8 cellular contexts compared by ENCODE assay signal in genomic region chr11:833114-833791, GRCh38. TPM values are rescaled to one million over a fixed set of nuclear protein-coding genes. Genes with fewer than 3 reads are reported as not detected.
DNase-seq lines count a peak whose midpoint lies in the region; ATAC-seq, FAIRE-seq and TF ChIP-seq lines count a peak whose summit lies in the region.

No MANE protein-coding gene starts in this region.

- no peak; a peak in 1 of 4 replicates for TF ChIP-seq POLR2A in HepG2 (IDR thresholded peaks at IDR 0.05; ENCODE audit: insufficient read depth in 1 of 2, low read depth in 2 of 2, low read length in 2 of 2)
- TF ChIP-seq POLR2A in testis (IDR thresholded peaks at IDR 0.05), result no peak

- H3K9ac ChIP-seq in HepG2 (ENCODE audit: insufficient read depth, low read depth, low read length), result peak overlapping the region; percentile 85

- H3K4me1 ChIP-seq in HepG2 (ENCODE audit: insufficient read depth, low read length) (peaks cover 75% of the 10 kb centered on the region), testis (peaks cover 47% of the 10 kb centered on the region)

- TF ChIP-seq RAD21 in HepG2 (CRISPR knock-in tag; IDR thresholded peaks at IDR 0.05), result peak; percentile 41; the same call in 1 of the 2 replicates

- no peaks in the 10 kb centered on the region for H3K36me3 Mint-ChIP-seq in central memory CD8-positive, alpha-beta T cell (ENCODE audit: insufficient read depth)

- POLR2A ChIA-PET in RWPE1 (lab: Yijun Ruan, JAX; ENCODE audit: low non-redundant PET), result interaction anchor here (1.0 to 1.1 kb wide), 2 partner anchors 10 to 14 kb away, joined by 4 to 5 read pairs; no protein-coding TSS in a partner anchor
- POLR2A ChIA-PET in HepG2 (lab: Yijun Ruan, JAX), result interaction anchor here (0.6 to 16.1 kb wide), 4 partner anchors 8 to 27 kb away, joined by 5 to 264 read pairs (median 74); partner anchors contain the start of genes PNPLA2, POLR2L, RPLP2 and TSPAN4

- CTCF ChIA-PET in RWPE1 (lab: Yijun Ruan, JAX) (no interaction called here), HepG2 (lab: Yijun Ruan, JAX; ENCODE audit: low intra/inter-chr PET ratio, low total read pairs) (no interaction called here)

- H3K27me3 Mint-ChIP-seq in central memory CD8-positive, alpha-beta T cell, result peaks cover 21% of the 10 kb centered on the region

- ATAC-seq in GM19395 (IDR thresholded peaks at IDR 0.05; ENCODE audit: unreplicated experiment), result peak; percentile 21
- ATAC-seq in central memory CD8-positive, alpha-beta T cell (replicated peaks; ENCODE audit: extremely low read depth, poor library complexity, severe bottlenecking), result peak; percentile 41
- peak; percentile 7 for ATAC-seq in HepG2

- TF ChIP-seq EP300 in HepG2 (IDR thresholded peaks at IDR 0.05; ENCODE audit: low read depth in 2 of 2, low read length in 2 of 2) (no peak), HepG2 (CRISPR knock-in tag; IDR thresholded peaks at IDR 0.05; ENCODE audit: borderline replicate concordance) (no peak)

- H3K27ac ChIP-seq in RWPE1 (peak overlapping the region; percentile 99), HepG2 (ENCODE audit: extremely low read length, insufficient read depth, low read length) (peak overlapping the region; percentile 61), testis (peak overlapping the region; percentile 55 to 81)

- WGBS in HepG2 (ENCODE audit: low lambda C conversion rate), result no CpG with 5 or more reads among the region's 55 CpGs
- 0% methylated on average over 44 of the region's 55 CpGs; no CpG with 5 or more reads in 1 of the 2 donors for WGBS in testis, 2 donors

- H3K4me1 Mint-ChIP-seq in central memory CD8-positive, alpha-beta T cell, result peaks cover 8% of the 10 kb centered on the region

- no peak overlapping the region for H2AFZ ChIP-seq in HepG2 (ENCODE audit: low read length)

- peaks cover 11% of the 10 kb centered on the region for H3K79me2 ChIP-seq in HepG2 (ENCODE audit: insufficient read depth, low read length)

- no peaks in the 10 kb centered on the region for H3K27me3 ChIP-seq in HepG2 (ENCODE audit: control insufficient read depth in 1 of 2, insufficient read depth in 2 of 2, low read length in 2 of 2)
- no peaks in the 10 kb centered on the region for H3K27me3 ChIP-seq in testis

- peak overlapping the region; percentile 67 for H3K4me3 Mint-ChIP-seq in central memory CD8-positive, alpha-beta T cell

- DNase-seq in AG09309 (ENCODE audit: low read depth) (no peak), RWPE1 (ENCODE audit: low spot score) (no peak), HepG2 (ENCODE audit: low spot score) (no peak), testis (no peak), germinal center (ENCODE audit: low spot score) (no peak), putamen (ENCODE audit: low spot score) (no peak)
- no peak for DNase-seq in central memory CD8-positive, alpha-beta T cell (ENCODE audit: low spot score in 2 of 2)

- H4K20me1 ChIP-seq in HepG2 (ENCODE audit: insufficient read depth, low read length), result peaks cover 9% of the 10 kb centered on the region; the same call in 1 of the 2 replicates

- no peaks in the 10 kb centered on the region for H3K9me3 Mint-ChIP-seq in central memory CD8-positive, alpha-beta T cell

- peak overlapping the region; percentile 81 for H3K4me2 ChIP-seq in HepG2 (ENCODE audit: low read depth, low read length)

- H3K9me3 ChIP-seq in HepG2 (ENCODE audit: low read length) (no peaks in the 10 kb centered on the region), testis (no peaks in the 10 kb centered on the region)

- intact Hi-C loops in HepG2 (cut with micrococcal nuclease; ENCODE audit: unreplicated experiment) (no loop called here), testis (cut with DNase I; ENCODE audit: low total_unique reads) (no loop called here)

- BruUV-seq in HepG2 (replicated peaks; lab: Mats Ljungman, UMichigan), result no TSS peak

- in situ Hi-C loops in HepG2 (cut with HindIII; ENCODE audit: extremely low pct_ligation_motif_present, low pct_unique_long_range_greater_than_20kb), result no loop called here

- no peak overlapping the region for H3K27ac Mint-ChIP-seq in central memory CD8-positive, alpha-beta T cell (ENCODE audit: low read depth)

- FAIRE-seq in HepG2 (lab: Jason Lieb, UNC), result no peak

- H3K36me3 ChIP-seq in HepG2 (replicated peaks in 1 of 2; ENCODE audit: control insufficient read depth in 1 of 2, insufficient read depth in 2 of 2, low read length in 2 of 2), result peaks cover 4 to 14% of the 10 kb centered on the region in 2 experiments; a peak in 3 of 5 replicates
- H3K36me3 ChIP-seq in testis (ENCODE audit: low read depth, missing control alignments), result no peaks in the 10 kb centered on the region

- H3K4me3 ChIP-seq in AG09309 (ENCODE audit: control insufficient read depth, low read depth, low read length) (peak overlapping the region; percentile 63), HepG2 (replicated peaks in 1 of 3; ENCODE audit: insufficient read depth in 1 of 3, low read depth in 2 of 3, low read length in 3 of 3) (peak overlapping the region; percentile 71 to 81 (median 77)), testis (peak overlapping the region; percentile 60 to 76)

- TF ChIP-seq CTCF in AG09309 (IDR thresholded peaks at IDR 0.05; ENCODE audit: control insufficient read depth, insufficient read depth, low read depth, low read length, missing control alignments) (no peak), RWPE1 (conservative IDR thresholded peaks at IDR 0.05; ENCODE audit: low read depth) (no peak), HepG2 (CRISPR knock-in tag; IDR thresholded peaks at IDR 0.05) (no peak), testis (IDR thresholded peaks at IDR 0.05) (no peak)

RNA-seq across cellular contexts. Expression of gene CD151, which starts 0.5 kb away (rescaled TPM):
- total RNA-seq in HepG2 (2016; rRNA removed; fragmentation: Illumina TruSeq; extraction: Trizol) (54.0 and 125 TPM in 2 replicates), testis (100 to 1,000 TPM; 108 to 195 TPM)
- total RNA-seq in HepG2 (2016; cell fraction: cytosol; rRNA removed; fragmentation: Illumina TruSeq; extraction: Trizol; ENCODE audit: low read depth), result 31.5 and 37.4 TPM in 2 replicates
- total RNA-seq in HepG2 (2016; cell fraction: insoluble cytoplasmic fraction; rRNA removed; fragmentation: Illumina TruSeq; extraction: Trizol), result 60.0 and 126 TPM in 2 replicates
- total RNA-seq in HepG2 (2016; cell fraction: membrane; rRNA removed; fragmentation: Illumina TruSeq; extraction: Trizol), result 34.7 and 43.1 TPM in 2 replicates
- total RNA-seq in HepG2 (2016; cell fraction: nucleus; rRNA removed; fragmentation: Illumina TruSeq; extraction: Trizol), result 93.4 and 110 TPM in 2 replicates
- polyA plus RNA-seq in HepG2 (2011; rRNA removed) (197 and 287 TPM in 2 replicates), testis (ENCODE audit: insufficient read depth, low read depth, low replicate concordance) (201 TPM)
- polyA plus RNA-seq in HepG2 (2011; cell fraction: cytosol; rRNA removed), result 200 and 252 TPM in 2 replicates
- 375 and 396 TPM in 2 replicates for polyA plus RNA-seq in HepG2 (2011; cell fraction: nucleus; rRNA removed)
- polyA plus RNA-seq in HepG2 (2012), result 93.8 and 141 TPM in 2 replicates
- polyA plus RNA-seq in HepG2 (2016; cell fraction: cytosol; fragmentation: Illumina TruSeq; extraction: Trizol; ENCODE audit: low read depth), result 36.4 and 45.9 TPM in 2 replicates
- 54.8 and 63.7 TPM in 2 replicates for polyA plus RNA-seq in HepG2 (2016; cell fraction: insoluble cytoplasmic fraction; fragmentation: Illumina TruSeq; extraction: Trizol; ENCODE audit: low read depth)
- 41.9 and 45.5 TPM in 2 replicates for polyA plus RNA-seq in HepG2 (2016; cell fraction: membrane; fragmentation: Illumina TruSeq; extraction: Trizol; ENCODE audit: low read depth)
- 208 and 218 TPM in 2 replicates for polyA plus RNA-seq in HepG2 (2016; cell fraction: nucleus; fragmentation: Illumina TruSeq; extraction: Trizol; ENCODE audit: insufficient read depth, low read depth)
- 312 and 492 TPM in 2 replicates for polyA minus RNA-seq in HepG2 (2011; rRNA and poly(A)+ RNA removed; ENCODE audit: low replicate concordance)
- 90.0 and 90.8 TPM in 2 replicates for polyA minus RNA-seq in HepG2 (2011; cell fraction: cytosol; rRNA and poly(A)+ RNA removed)
- polyA minus RNA-seq in HepG2 (2011; cell fraction: nucleus; rRNA and poly(A)+ RNA removed), result 60.9 and 80.8 TPM in 2 replicates

RNA-seq across cellular contexts. Expression of gene CRACR2B, which starts 5.5 kb away (rescaled TPM):
- total RNA-seq in HepG2 (2016; rRNA removed; fragmentation: Illumina TruSeq; extraction: Trizol), result 8.9 and 14.9 TPM in 2 replicates
- 5.5 and 5.9 TPM in 2 replicates for total RNA-seq in HepG2 (2016; cell fraction: cytosol; rRNA removed; fragmentation: Illumina TruSeq; extraction: Trizol; ENCODE audit: low read depth)
- 8.5 and 12.6 TPM in 2 replicates for total RNA-seq in HepG2 (2016; cell fraction: insoluble cytoplasmic fraction; rRNA removed; fragmentation: Illumina TruSeq; extraction: Trizol)
- total RNA-seq in HepG2 (2016; cell fraction: membrane; rRNA removed; fragmentation: Illumina TruSeq; extraction: Trizol), result 6.6 and 10.0 TPM in 2 replicates
- total RNA-seq in HepG2 (2016; cell fraction: nucleus; rRNA removed; fragmentation: Illumina TruSeq; extraction: Trizol), result 10.8 and 16.7 TPM in 2 replicates
- 21.0 and 27.7 TPM in 2 replicates for polyA plus RNA-seq in HepG2 (2011; rRNA removed)
- 9.8 and 16.5 TPM in 2 replicates for polyA plus RNA-seq in HepG2 (2011; cell fraction: cytosol; rRNA removed)
- 278 and 343 TPM in 2 replicates for polyA plus RNA-seq in HepG2 (2011; cell fraction: nucleus; rRNA removed)
- 10.5 and 14.8 TPM in 2 replicates for polyA plus RNA-seq in HepG2 (2012)
- polyA plus RNA-seq in HepG2 (2016; cell fraction: cytosol; fragmentation: Illumina TruSeq; extraction: Trizol; ENCODE audit: low read depth), result 8.3 and 10.9 TPM in 2 replicates
- 14.8 and 17.4 TPM in 2 replicates for polyA plus RNA-seq in HepG2 (2016; cell fraction: insoluble cytoplasmic fraction; fragmentation: Illumina TruSeq; extraction: Trizol; ENCODE audit: low read depth)
- 11.2 and 14.5 TPM in 2 replicates for polyA plus RNA-seq in HepG2 (2016; cell fraction: membrane; fragmentation: Illumina TruSeq; extraction: Trizol; ENCODE audit: low read depth)
- 48.6 and 55.2 TPM in 2 replicates for polyA plus RNA-seq in HepG2 (2016; cell fraction: nucleus; fragmentation: Illumina TruSeq; extraction: Trizol; ENCODE audit: insufficient read depth, low read depth)
- 3.4 and 13.9 TPM in 2 replicates for polyA minus RNA-seq in HepG2 (2011; rRNA and poly(A)+ RNA removed; ENCODE audit: low replicate concordance)
- 7.5 and 8.4 TPM in 2 replicates for polyA minus RNA-seq in HepG2 (2011; cell fraction: cytosol; rRNA and poly(A)+ RNA removed)
- polyA minus RNA-seq in HepG2 (2011; cell fraction: nucleus; rRNA and poly(A)+ RNA removed), result 22.7 and 23.2 TPM in 2 replicates
- total RNA-seq in testis, result 1 to 10 TPM; 6.5 to 7.4 TPM
- 4.9 TPM for polyA plus RNA-seq in testis (ENCODE audit: insufficient read depth, low read depth, low replicate concordance)

RNA-seq across cellular contexts. Expression of gene POLR2L, which starts 9.1 kb away (rescaled TPM):
- total RNA-seq in HepG2 (2016; rRNA removed; fragmentation: Illumina TruSeq; extraction: Trizol), result 114 and 146 TPM in 2 replicates
- total RNA-seq in HepG2 (2016; cell fraction: cytosol; rRNA removed; fragmentation: Illumina TruSeq; extraction: Trizol; ENCODE audit: low read depth), result 37.0 and 48.5 TPM in 2 replicates
- 113 and 136 TPM in 2 replicates for total RNA-seq in HepG2 (2016; cell fraction: insoluble cytoplasmic fraction; rRNA removed; fragmentation: Illumina TruSeq; extraction: Trizol)
- total RNA-seq in HepG2 (2016; cell fraction: membrane; rRNA removed; fragmentation: Illumina TruSeq; extraction: Trizol), result 68.6 and 79.8 TPM in 2 replicates
- 34.9 and 39.5 TPM in 2 replicates for total RNA-seq in HepG2 (2016; cell fraction: nucleus; rRNA removed; fragmentation: Illumina TruSeq; extraction: Trizol)
- polyA plus RNA-seq in HepG2 (2011; rRNA removed), result 104 and 115 TPM in 2 replicates
- polyA plus RNA-seq in HepG2 (2011; cell fraction: cytosol; rRNA removed), result 35.1 and 78.0 TPM in 2 replicates
- polyA plus RNA-seq in HepG2 (2011; cell fraction: nucleus; rRNA removed), result 44.7 and 47.4 TPM in 2 replicates
- polyA plus RNA-seq in HepG2 (2012), result 57.4 and 93.8 TPM in 2 replicates
- polyA plus RNA-seq in HepG2 (2016; cell fraction: cytosol; fragmentation: Illumina TruSeq; extraction: Trizol; ENCODE audit: low read depth), result 58.6 and 89.5 TPM in 2 replicates
- 221 and 225 TPM in 2 replicates for polyA plus RNA-seq in HepG2 (2016; cell fraction: insoluble cytoplasmic fraction; fragmentation: Illumina TruSeq; extraction: Trizol; ENCODE audit: low read depth)
- polyA plus RNA-seq in HepG2 (2016; cell fraction: membrane; fragmentation: Illumina TruSeq; extraction: Trizol; ENCODE audit: low read depth), result 90.2 and 102 TPM in 2 replicates
- polyA plus RNA-seq in HepG2 (2016; cell fraction: nucleus; fragmentation: Illumina TruSeq; extraction: Trizol; ENCODE audit: insufficient read depth, low read depth), result 84.0 and 90.2 TPM in 2 replicates
- 129 and 143 TPM in 2 replicates for polyA minus RNA-seq in HepG2 (2011; rRNA and poly(A)+ RNA removed; ENCODE audit: low replicate concordance)
- polyA minus RNA-seq in HepG2 (2011; cell fraction: cytosol; rRNA and poly(A)+ RNA removed), result 35.6 and 37.0 TPM in 2 replicates
- polyA minus RNA-seq in HepG2 (2011; cell fraction: nucleus; rRNA and poly(A)+ RNA removed), result 27.3 and 33.1 TPM in 2 replicates
- total RNA-seq in testis, result 10 to 100 TPM; 32.9 to 48.4 TPM
- 97.3 TPM for polyA plus RNA-seq in testis (ENCODE audit: insufficient read depth, low read depth, low replicate concordance)

RNA-seq across cellular contexts. Expression of gene TSPAN4, which starts 9.4 kb away (rescaled TPM):
- total RNA-seq in HepG2 (2016; rRNA removed; fragmentation: Illumina TruSeq; extraction: Trizol) (13.2 and 31.7 TPM in 2 replicates), testis (10 to 100 TPM; 49.1 to 87.0 TPM)
- total RNA-seq in HepG2 (2016; cell fraction: cytosol; rRNA removed; fragmentation: Illumina TruSeq; extraction: Trizol; ENCODE audit: low read depth), result 8.9 and 10.0 TPM in 2 replicates
- total RNA-seq in HepG2 (2016; cell fraction: insoluble cytoplasmic fraction; rRNA removed; fragmentation: Illumina TruSeq; extraction: Trizol), result 12.0 and 31.8 TPM in 2 replicates
- 11.0 and 13.5 TPM in 2 replicates for total RNA-seq in HepG2 (2016; cell fraction: membrane; rRNA removed; fragmentation: Illumina TruSeq; extraction: Trizol)
- 26.1 and 32.6 TPM in 2 replicates for total RNA-seq in HepG2 (2016; cell fraction: nucleus; rRNA removed; fragmentation: Illumina TruSeq; extraction: Trizol)
- polyA plus RNA-seq in HepG2 (2011; rRNA removed) (68.3 and 88.5 TPM in 2 replicates), testis (ENCODE audit: insufficient read depth, low read depth, low replicate concordance) (47.2 TPM)
- 60.2 and 113 TPM in 2 replicates for polyA plus RNA-seq in HepG2 (2011; cell fraction: cytosol; rRNA removed)
- polyA plus RNA-seq in HepG2 (2011; cell fraction: nucleus; rRNA removed), result 232 and 327 TPM in 2 replicates
- polyA plus RNA-seq in HepG2 (2012), result 22.7 and 28.5 TPM in 2 replicates
- 10.4 TPM in 2 replicates for polyA plus RNA-seq in HepG2 (2016; cell fraction: cytosol; fragmentation: Illumina TruSeq; extraction: Trizol; ENCODE audit: low read depth)
- 11.8 and 12.7 TPM in 2 replicates for polyA plus RNA-seq in HepG2 (2016; cell fraction: insoluble cytoplasmic fraction; fragmentation: Illumina TruSeq; extraction: Trizol; ENCODE audit: low read depth)
- polyA plus RNA-seq in HepG2 (2016; cell fraction: membrane; fragmentation: Illumina TruSeq; extraction: Trizol; ENCODE audit: low read depth), result 8.5 and 12.0 TPM in 2 replicates
- polyA plus RNA-seq in HepG2 (2016; cell fraction: nucleus; fragmentation: Illumina TruSeq; extraction: Trizol; ENCODE audit: insufficient read depth, low read depth), result 59.4 and 62.8 TPM in 2 replicates
- 59.6 and 124 TPM in 2 replicates for polyA minus RNA-seq in HepG2 (2011; rRNA and poly(A)+ RNA removed; ENCODE audit: low replicate concordance)
- polyA minus RNA-seq in HepG2 (2011; cell fraction: cytosol; rRNA and poly(A)+ RNA removed), result 24.9 and 25.9 TPM in 2 replicates
- 16.4 and 16.9 TPM in 2 replicates for polyA minus RNA-seq in HepG2 (2011; cell fraction: nucleus; rRNA and poly(A)+ RNA removed)

RNA-seq across cellular contexts. Expression of gene PNPLA2, which starts 14.5 kb away (rescaled TPM):
- 4.8 and 10.5 TPM in 2 replicates for total RNA-seq in HepG2 (2016; rRNA removed; fragmentation: Illumina TruSeq; extraction: Trizol)
- total RNA-seq in HepG2 (2016; cell fraction: cytosol; rRNA removed; fragmentation: Illumina TruSeq; extraction: Trizol; ENCODE audit: low read depth), result 3.8 and 4.1 TPM in 2 replicates
- 4.0 and 11.4 TPM in 2 replicates for total RNA-seq in HepG2 (2016; cell fraction: insoluble cytoplasmic fraction; rRNA removed; fragmentation: Illumina TruSeq; extraction: Trizol)
- 4.4 and 5.4 TPM in 2 replicates for total RNA-seq in HepG2 (2016; cell fraction: membrane; rRNA removed; fragmentation: Illumina TruSeq; extraction: Trizol)
- 17.2 and 23.5 TPM in 2 replicates for total RNA-seq in HepG2 (2016; cell fraction: nucleus; rRNA removed; fragmentation: Illumina TruSeq; extraction: Trizol)
- 43.2 and 58.1 TPM in 2 replicates for polyA plus RNA-seq in HepG2 (2011; rRNA removed)
- 7.3 and 12.8 TPM in 2 replicates for polyA plus RNA-seq in HepG2 (2011; cell fraction: cytosol; rRNA removed)
- 830 and 954 TPM in 2 replicates for polyA plus RNA-seq in HepG2 (2011; cell fraction: nucleus; rRNA removed)
- 70.1 and 82.8 TPM in 2 replicates for polyA plus RNA-seq in HepG2 (2012)
- 4.8 and 6.6 TPM in 2 replicates for polyA plus RNA-seq in HepG2 (2016; cell fraction: cytosol; fragmentation: Illumina TruSeq; extraction: Trizol; ENCODE audit: low read depth)
- 14.6 and 20.2 TPM in 2 replicates for polyA plus RNA-seq in HepG2 (2016; cell fraction: insoluble cytoplasmic fraction; fragmentation: Illumina TruSeq; extraction: Trizol; ENCODE audit: low read depth)
- 7.5 and 10.2 TPM in 2 replicates for polyA plus RNA-seq in HepG2 (2016; cell fraction: membrane; fragmentation: Illumina TruSeq; extraction: Trizol; ENCODE audit: low read depth)
- polyA plus RNA-seq in HepG2 (2016; cell fraction: nucleus; fragmentation: Illumina TruSeq; extraction: Trizol; ENCODE audit: insufficient read depth, low read depth), result 77.9 and 79.1 TPM in 2 replicates
- 60.4 and 150 TPM in 2 replicates for polyA minus RNA-seq in HepG2 (2011; rRNA and poly(A)+ RNA removed; ENCODE audit: low replicate concordance)
- 24.0 and 31.5 TPM in 2 replicates for polyA minus RNA-seq in HepG2 (2011; cell fraction: cytosol; rRNA and poly(A)+ RNA removed)
- 135 and 151 TPM in 2 replicates for polyA minus RNA-seq in HepG2 (2011; cell fraction: nucleus; rRNA and poly(A)+ RNA removed)
- total RNA-seq in testis, result 100 to 1,000 TPM in 1 of 2 donors, 10 to 100 TPM in 1; 96.7 to 108 TPM
- 86.7 TPM for polyA plus RNA-seq in testis (ENCODE audit: insufficient read depth, low read depth, low replicate concordance)
